Comparison of ENCODE assay signal across 13 cellular contexts in genomic region chr7:124996778-124997177, GRCh38.
DNase-seq lines count a peak whose midpoint lies in the region; ATAC-seq and TF ChIP-seq lines count a peak whose summit lies in the region.
"Had no signal": no experiment of that assay in that cellular context is flagged by ENCODE, and none has a peak within 500 bp of the region (broad histone marks: within the 10 kb centered on the region; RNA-seq: fewer than 3 reads in every experiment).

No MANE protein-coding gene starts in this region.

- no peak overlapping the region for H3K27ac ChIP-seq in upper lobe of left lung

- H3K9me3 Mint-ChIP-seq in naive thymus-derived CD8-positive, alpha-beta T cell = peaks cover 0 to 39% (median 11%) of the 10 kb centered on the region in 9 donors

- TF ChIP-seq CTCF in GM20000 (IDR thresholded peaks at IDR 0.05; ENCODE audit: extremely low read depth, missing control alignments) (peak; percentile 14), epithelial cell of proximal tubule (conservative IDR thresholded peaks at IDR 0.05; ENCODE audit: low read depth, low read length) (peak; percentile 28), upper lobe of left lung (IDR thresholded peaks at IDR 0.05) (no peak)

- 76 to 80% methylated on average over 4 of the region's 4 CpGs for WGBS in upper lobe of left lung, 2 donors

- no peak overlapping the region for H3K4me3 ChIP-seq in epithelial cell of proximal tubule (ENCODE audit: low read depth, low read length)
- no peak overlapping the region for H3K4me3 ChIP-seq in upper lobe of left lung
- H3K4me3 ChIP-seq: lung had no signal

- DNase-seq in EL (peak; percentile 12), GM20000 (ENCODE audit: low spot score) (peak; percentile 11), M059J (ENCODE audit: low read depth) (peak; percentile 54), epithelial cell of proximal tubule (ENCODE audit: low read depth) (no peak), upper lobe of left lung (no peak), G401 (ENCODE audit: low spot score) (no peak)
- no peak for DNase-seq in naive thymus-derived CD8-positive, alpha-beta T cell
- DNase-seq: activated CD4-positive, alpha-beta T cell treated with anti-CD3 and anti-CD28 coated beads for 36 hours; IMR-90; OCI-M1; stimulated activated naive CD4-positive, alpha-beta T cell had no signal

- H3K9me3 ChIP-seq in upper lobe of left lung = no peaks in the 10 kb centered on the region

- POLR2A ChIA-PET in naive thymus-derived CD8-positive, alpha-beta T cell (lab: Charles Lee) = interaction anchor here (0.7 kb wide), 1 partner anchor 18 kb away, joined by 3 read pairs; no protein-coding TSS in a partner anchor

- H3K4me1 ChIP-seq in upper lobe of left lung = no peaks in the 10 kb centered on the region

- TF ChIP-seq POLR2A in upper lobe of left lung (IDR thresholded peaks at IDR 0.05) = no peak

- TF ChIP-seq EP300 in upper lobe of left lung (IDR thresholded peaks at IDR 0.05) = no peak

- no peaks in the 10 kb centered on the region for H3K36me3 ChIP-seq in upper lobe of left lung

- no peaks in the 10 kb centered on the region for H3K27me3 ChIP-seq in upper lobe of left lung

- no peak overlapping the region for H3K4me3 Mint-ChIP-seq in naive thymus-derived CD8-positive, alpha-beta T cell
- H3K4me3 Mint-ChIP-seq: activated CD4-positive, alpha-beta T cell treated with anti-CD3 and anti-CD28 coated beads for 36 hours had no signal

- no peak for ATAC-seq in upper lobe of left lung (ENCODE audit: low FRiP score in 2 of 2)
- no peak for ATAC-seq in naive thymus-derived CD8-positive, alpha-beta T cell
- no peak for ATAC-seq in esophagus mucosa
- ATAC-seq: activated CD4-positive, alpha-beta T cell treated with anti-CD3 and anti-CD28 coated beads for 36 hours had no signal

- H3K27me3 Mint-ChIP-seq in naive thymus-derived CD8-positive, alpha-beta T cell = peaks cover 0 to 3% (median 0%) of the 10 kb centered on the region in 5 donors
- H3K27me3 Mint-ChIP-seq: activated CD4-positive, alpha-beta T cell treated with anti-CD3 and anti-CD28 coated beads for 36 hours had no signal

- H3K27ac Mint-ChIP-seq in naive thymus-derived CD8-positive, alpha-beta T cell = no peak overlapping the region
- H3K27ac Mint-ChIP-seq: activated CD4-positive, alpha-beta T cell treated with anti-CD3 and anti-CD28 coated beads for 36 hours had no signal

- H3K36me3 Mint-ChIP-seq in naive thymus-derived CD8-positive, alpha-beta T cell = peaks cover 2 to 24% (median 5%) of the 10 kb centered on the region in 3 donors

- in situ Hi-C loops in G401 (cut with HindIII; ENCODE audit: low sequenced_read_pairs) = no loop called here

- H3K4me1 Mint-ChIP-seq in naive thymus-derived CD8-positive, alpha-beta T cell = no peaks in the 10 kb centered on the region
- H3K4me1 Mint-ChIP-seq: activated CD4-positive, alpha-beta T cell treated with anti-CD3 and anti-CD28 coated beads for 36 hours had no signal

Comparison
In these comparisons a context has a peak if more than half of its experiments do, and no peak if none do; other contexts are left out.
1. DNase-seq: peak in EL (single experiment), GM20000 (single experiment) and M059J (single experiment); none in epithelial cell of proximal tubule (single experiment), upper lobe of left lung (0 of 2), naive thymus-derived CD8-positive, alpha-beta T cell (0 of 10) and G401 (single experiment).
2. CTCF ChIP-seq: peak in GM20000 (single experiment) and epithelial cell of proximal tubule (single experiment); none in upper lobe of left lung (0 of 6).